4 cellular contexts compared by ENCODE assay signal in the genomic region with DNA sequence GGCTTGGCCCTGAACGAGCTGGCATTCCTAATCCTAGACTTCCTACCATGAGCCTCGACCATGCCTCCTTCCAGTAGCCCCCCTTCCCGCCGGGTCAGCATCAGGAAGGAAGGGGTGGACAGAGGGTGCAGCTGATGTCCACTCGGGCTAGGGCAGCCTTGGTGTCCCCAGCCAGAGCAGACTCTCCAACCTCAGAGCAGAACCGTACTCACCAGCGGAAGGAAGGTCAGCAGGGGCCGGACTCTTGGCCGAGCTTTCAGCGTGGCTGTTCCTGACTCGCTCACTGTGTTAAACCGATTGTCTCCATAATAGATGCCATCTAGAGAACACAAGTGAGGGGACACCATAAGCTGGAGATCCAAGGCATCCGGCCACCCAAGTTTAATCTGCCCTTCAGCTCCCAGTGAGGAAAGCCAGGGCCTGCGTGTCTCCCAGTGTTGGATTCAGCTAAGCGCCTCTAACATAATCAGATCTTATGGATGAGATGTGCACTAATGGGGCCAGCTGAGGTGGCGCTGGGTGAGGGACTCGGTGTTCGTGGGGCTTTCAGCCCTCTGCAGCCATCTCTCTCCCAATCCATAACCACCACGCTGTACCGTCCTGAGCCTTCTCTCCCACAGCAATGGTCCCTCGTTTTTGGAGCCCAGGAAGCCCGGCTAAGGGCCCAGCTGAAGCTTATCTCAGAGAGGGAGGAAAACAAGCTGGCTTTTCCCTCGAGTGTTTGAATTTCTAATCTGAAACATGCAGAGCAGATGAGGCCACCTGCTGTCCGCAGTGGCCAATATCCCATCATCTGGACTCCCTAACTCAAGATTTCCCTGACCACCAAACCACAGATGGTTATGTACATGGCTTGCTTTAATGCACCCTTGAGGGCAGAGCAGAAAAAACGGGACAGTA.
TF ChIP-seq lines count a peak whose summit lies in the region.

No MANE protein-coding gene starts in this region.

TF ChIP-seq in SK-N-SH, 30 proteins besides CTCF, POLR2A, EP300 and RAD21:
- TF ChIP-seq YY1 (IDR thresholded peaks at IDR 0.05; ENCODE audit: low read depth) (no peak), USF2 (IDR thresholded peaks at IDR 0.05; ENCODE audit: borderline replicate concordance, low read depth, low read length) (no peak)

TF ChIP-seq in SK-N-SH treated with all-trans-retinoic acid at 6 μM for 48 hours, 23 proteins besides CTCF, POLR2A, EP300 and RAD21 (continues in another document):
- TF ChIP-seq TOX (CRISPR knock-in tag; IDR thresholded peaks at IDR 0.05; ENCODE audit: borderline replicate concordance) (no peak), TSHZ2 (CRISPR knock-in tag; IDR thresholded peaks at IDR 0.05) (no peak), ISL1 (CRISPR knock-in tag; IDR thresholded peaks at IDR 0.05) (no peak), BACH2 (CRISPR knock-in tag; IDR thresholded peaks at IDR 0.05; ENCODE audit: borderline replicate concordance) (no peak), ZC3H10 (CRISPR knock-in tag; IDR thresholded peaks at IDR 0.05) (no peak), ARNTL (CRISPR knock-in tag; IDR thresholded peaks at IDR 0.05; ENCODE audit: borderline replicate concordance, low read depth) (no peak)
- TF ChIP-seq, protein P1, sequence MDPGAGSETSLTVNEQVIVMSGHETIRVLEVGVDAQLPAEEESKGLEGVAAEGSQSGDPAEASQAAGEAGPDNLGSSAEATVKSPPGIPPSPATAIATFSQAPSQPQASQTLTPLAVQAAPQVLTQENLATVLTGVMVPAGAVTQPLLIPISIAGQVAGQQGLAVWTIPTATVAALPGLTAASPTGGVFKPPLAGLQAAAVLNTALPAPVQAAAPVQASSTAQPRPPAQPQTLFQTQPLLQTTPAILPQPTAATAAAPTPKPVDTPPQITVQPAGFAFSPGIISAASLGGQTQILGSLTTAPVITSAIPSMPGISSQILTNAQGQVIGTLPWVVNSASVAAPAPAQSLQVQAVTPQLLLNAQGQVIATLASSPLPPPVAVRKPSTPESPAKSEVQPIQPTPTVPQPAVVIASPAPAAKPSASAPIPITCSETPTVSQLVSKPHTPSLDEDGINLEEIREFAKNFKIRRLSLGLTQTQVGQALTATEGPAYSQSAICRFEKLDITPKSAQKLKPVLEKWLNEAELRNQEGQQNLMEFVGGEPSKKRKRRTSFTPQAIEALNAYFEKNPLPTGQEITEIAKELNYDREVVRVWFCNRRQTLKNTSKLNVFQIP (CRISPR knock-in tag; IDR thresholded peaks at IDR 0.05; ENCODE audit: borderline replicate concordance, low read depth), result no peak
- TF ChIP-seq, protein P2, sequence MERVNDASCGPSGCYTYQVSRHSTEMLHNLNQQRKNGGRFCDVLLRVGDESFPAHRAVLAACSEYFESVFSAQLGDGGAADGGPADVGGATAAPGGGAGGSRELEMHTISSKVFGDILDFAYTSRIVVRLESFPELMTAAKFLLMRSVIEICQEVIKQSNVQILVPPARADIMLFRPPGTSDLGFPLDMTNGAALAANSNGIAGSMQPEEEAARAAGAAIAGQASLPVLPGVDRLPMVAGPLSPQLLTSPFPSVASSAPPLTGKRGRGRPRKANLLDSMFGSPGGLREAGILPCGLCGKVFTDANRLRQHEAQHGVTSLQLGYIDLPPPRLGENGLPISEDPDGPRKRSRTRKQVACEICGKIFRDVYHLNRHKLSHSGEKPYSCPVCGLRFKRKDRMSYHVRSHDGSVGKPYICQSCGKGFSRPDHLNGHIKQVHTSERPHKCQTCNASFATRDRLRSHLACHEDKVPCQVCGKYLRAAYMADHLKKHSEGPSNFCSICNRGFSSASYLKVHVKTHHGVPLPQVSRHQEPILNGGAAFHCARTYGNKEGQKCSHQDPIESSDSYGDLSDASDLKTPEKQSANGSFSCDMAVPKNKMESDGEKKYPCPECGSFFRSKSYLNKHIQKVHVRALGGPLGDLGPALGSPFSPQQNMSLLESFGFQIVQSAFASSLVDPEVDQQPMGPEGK (CRISPR knock-in tag; IDR thresholded peaks at IDR 0.05; ENCODE audit: borderline replicate concordance), result no peak

TF ChIP-seq in H1, 55 proteins besides CTCF, POLR2A, EP300 and RAD21 (continues in another document):
- TF ChIP-seq, protein P3, sequence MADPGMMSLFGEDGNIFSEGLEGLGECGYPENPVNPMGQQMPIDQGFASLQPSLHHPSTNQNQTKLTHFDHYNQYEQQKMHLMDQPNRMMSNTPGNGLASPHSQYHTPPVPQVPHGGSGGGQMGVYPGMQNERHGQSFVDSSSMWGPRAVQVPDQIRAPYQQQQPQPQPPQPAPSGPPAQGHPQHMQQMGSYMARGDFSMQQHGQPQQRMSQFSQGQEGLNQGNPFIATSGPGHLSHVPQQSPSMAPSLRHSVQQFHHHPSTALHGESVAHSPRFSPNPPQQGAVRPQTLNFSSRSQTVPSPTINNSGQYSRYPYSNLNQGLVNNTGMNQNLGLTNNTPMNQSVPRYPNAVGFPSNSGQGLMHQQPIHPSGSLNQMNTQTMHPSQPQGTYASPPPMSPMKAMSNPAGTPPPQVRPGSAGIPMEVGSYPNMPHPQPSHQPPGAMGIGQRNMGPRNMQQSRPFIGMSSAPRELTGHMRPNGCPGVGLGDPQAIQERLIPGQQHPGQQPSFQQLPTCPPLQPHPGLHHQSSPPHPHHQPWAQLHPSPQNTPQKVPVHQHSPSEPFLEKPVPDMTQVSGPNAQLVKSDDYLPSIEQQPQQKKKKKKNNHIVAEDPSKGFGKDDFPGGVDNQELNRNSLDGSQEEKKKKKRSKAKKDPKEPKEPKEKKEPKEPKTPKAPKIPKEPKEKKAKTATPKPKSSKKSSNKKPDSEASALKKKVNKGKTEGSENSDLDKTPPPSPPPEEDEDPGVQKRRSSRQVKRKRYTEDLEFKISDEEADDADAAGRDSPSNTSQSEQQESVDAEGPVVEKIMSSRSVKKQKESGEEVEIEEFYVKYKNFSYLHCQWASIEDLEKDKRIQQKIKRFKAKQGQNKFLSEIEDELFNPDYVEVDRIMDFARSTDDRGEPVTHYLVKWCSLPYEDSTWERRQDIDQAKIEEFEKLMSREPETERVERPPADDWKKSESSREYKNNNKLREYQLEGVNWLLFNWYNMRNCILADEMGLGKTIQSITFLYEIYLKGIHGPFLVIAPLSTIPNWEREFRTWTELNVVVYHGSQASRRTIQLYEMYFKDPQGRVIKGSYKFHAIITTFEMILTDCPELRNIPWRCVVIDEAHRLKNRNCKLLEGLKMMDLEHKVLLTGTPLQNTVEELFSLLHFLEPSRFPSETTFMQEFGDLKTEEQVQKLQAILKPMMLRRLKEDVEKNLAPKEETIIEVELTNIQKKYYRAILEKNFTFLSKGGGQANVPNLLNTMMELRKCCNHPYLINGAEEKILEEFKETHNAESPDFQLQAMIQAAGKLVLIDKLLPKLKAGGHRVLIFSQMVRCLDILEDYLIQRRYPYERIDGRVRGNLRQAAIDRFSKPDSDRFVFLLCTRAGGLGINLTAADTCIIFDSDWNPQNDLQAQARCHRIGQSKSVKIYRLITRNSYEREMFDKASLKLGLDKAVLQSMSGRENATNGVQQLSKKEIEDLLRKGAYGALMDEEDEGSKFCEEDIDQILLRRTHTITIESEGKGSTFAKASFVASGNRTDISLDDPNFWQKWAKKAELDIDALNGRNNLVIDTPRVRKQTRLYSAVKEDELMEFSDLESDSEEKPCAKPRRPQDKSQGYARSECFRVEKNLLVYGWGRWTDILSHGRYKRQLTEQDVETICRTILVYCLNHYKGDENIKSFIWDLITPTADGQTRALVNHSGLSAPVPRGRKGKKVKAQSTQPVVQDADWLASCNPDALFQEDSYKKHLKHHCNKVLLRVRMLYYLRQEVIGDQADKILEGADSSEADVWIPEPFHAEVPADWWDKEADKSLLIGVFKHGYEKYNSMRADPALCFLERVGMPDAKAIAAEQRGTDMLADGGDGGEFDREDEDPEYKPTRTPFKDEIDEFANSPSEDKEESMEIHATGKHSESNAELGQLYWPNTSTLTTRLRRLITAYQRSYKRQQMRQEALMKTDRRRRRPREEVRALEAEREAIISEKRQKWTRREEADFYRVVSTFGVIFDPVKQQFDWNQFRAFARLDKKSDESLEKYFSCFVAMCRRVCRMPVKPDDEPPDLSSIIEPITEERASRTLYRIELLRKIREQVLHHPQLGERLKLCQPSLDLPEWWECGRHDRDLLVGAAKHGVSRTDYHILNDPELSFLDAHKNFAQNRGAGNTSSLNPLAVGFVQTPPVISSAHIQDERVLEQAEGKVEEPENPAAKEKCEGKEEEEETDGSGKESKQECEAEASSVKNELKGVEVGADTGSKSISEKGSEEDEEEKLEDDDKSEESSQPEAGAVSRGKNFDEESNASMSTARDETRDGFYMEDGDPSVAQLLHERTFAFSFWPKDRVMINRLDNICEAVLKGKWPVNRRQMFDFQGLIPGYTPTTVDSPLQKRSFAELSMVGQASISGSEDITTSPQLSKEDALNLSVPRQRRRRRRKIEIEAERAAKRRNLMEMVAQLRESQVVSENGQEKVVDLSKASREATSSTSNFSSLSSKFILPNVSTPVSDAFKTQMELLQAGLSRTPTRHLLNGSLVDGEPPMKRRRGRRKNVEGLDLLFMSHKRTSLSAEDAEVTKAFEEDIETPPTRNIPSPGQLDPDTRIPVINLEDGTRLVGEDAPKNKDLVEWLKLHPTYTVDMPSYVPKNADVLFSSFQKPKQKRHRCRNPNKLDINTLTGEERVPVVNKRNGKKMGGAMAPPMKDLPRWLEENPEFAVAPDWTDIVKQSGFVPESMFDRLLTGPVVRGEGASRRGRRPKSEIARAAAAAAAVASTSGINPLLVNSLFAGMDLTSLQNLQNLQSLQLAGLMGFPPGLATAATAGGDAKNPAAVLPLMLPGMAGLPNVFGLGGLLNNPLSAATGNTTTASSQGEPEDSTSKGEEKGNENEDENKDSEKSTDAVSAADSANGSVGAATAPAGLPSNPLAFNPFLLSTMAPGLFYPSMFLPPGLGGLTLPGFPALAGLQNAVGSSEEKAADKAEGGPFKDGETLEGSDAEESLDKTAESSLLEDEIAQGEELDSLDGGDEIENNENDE (IDR thresholded peaks at IDR 0.05; ENCODE audit: insufficient replicate concordance, low read length), result no peak
- no peak for TF ChIP-seq KDM1A (IDR thresholded peaks at IDR 0.05; ENCODE audit: borderline replicate concordance, low read length)

TF ChIP-seq in liver, 16 proteins besides CTCF, POLR2A, EP300 and RAD21:
- TF ChIP-seq REST (IDR thresholded peaks at IDR 0.05) (no peak), NR2F2 (IDR thresholded peaks at IDR 0.05) (peak; percentile 79)
